ENCODE assay signal across 11 cellular contexts in the genomic region with DNA sequence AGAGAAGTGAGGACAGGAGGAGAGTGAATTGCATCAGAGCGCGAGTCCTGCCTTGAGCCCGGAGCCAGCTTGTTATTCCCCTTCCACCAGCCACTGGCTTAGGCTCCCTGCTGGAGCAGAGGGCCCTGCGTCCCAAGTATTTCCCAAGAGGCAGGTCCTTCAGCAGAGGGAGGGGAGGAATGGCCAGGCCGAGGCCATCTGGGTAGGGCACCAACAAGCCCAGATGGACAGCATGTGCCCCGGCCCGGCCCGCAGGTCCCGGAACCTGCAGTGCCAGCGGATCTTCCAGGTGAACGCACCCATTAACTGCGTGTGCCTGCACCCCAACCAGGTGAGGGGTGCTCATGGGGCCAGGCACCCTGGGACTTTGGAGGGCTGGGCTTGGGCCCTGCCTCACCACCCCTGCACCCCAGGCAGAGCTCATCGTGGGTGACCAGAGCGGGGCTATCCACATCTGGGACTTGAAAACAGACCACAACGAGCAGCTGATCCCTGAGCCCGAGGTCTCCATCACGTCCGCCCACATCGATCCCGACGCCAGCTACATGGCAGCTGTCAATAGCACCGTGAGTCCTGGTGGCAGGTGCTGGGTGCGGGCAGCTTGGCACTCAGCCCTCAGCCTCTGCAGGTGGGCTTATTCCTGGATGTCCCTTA. TPM values are rescaled to one million over a fixed set of nuclear protein-coding genes. Genes with fewer than 3 reads are reported as not detected.
DNase-seq lines count a peak whose midpoint lies in the region; ATAC-seq and TF ChIP-seq lines count a peak whose summit lies in the region.
"Had no signal": no experiment of that assay in that cellular context is flagged by ENCODE, and none has a peak within 500 bp of the region (broad histone marks: within the 10 kb centered on the region; RNA-seq: fewer than 3 reads in every experiment).

No MANE protein-coding gene starts in this region.

- peaks cover 73% of the 10 kb centered on the region for H3K36me3 Mint-ChIP-seq in Calu3 (ENCODE audit: insufficient read depth, unreplicated experiment)

- no peaks in the 10 kb centered on the region for H3K9me3 Mint-ChIP-seq in Calu3 (ENCODE audit: low read depth, unreplicated experiment)
- H3K9me3 Mint-ChIP-seq: memory B cell had no signal

- H3K27ac ChIP-seq in 22Rv1 (peak overlapping the region; percentile 85), RWPE1 (peak overlapping the region; percentile 93)
- H3K27ac ChIP-seq: SJSA1 had no signal

- intact Hi-C loops in Calu3 (cut with micrococcal nuclease; ENCODE audit: unreplicated experiment): no loop called here

- H3K27me3 Mint-ChIP-seq in Calu3 (ENCODE audit: unreplicated experiment): peaks cover 8% of the 10 kb centered on the region
- H3K27me3 Mint-ChIP-seq: memory B cell had no signal

- no TSS peak for BruUV-seq in Calu3 (replicated peaks; lab: Mats Ljungman, UMichigan)

- ATAC-seq in HG03571 (IDR thresholded peaks at IDR 0.05; ENCODE audit: unreplicated experiment) (no peak), HG03442 (IDR thresholded peaks at IDR 0.05; ENCODE audit: unreplicated experiment) (no peak)

- TF ChIP-seq CTCF in 22Rv1 (IDR thresholded peaks at IDR 0.05) (no peak), Calu3 (IDR thresholded peaks at IDR 0.05; ENCODE audit: unreplicated experiment) (no peak), RWPE1 (conservative IDR thresholded peaks at IDR 0.05; ENCODE audit: low read depth) (no peak), fibroblast of the aortic adventitia (IDR thresholded peaks at IDR 0.05; ENCODE audit: insufficient read depth, low read length) (no peak)

- peak overlapping the region; percentile 80 for H3K4me3 Mint-ChIP-seq in Calu3 (ENCODE audit: low read depth, unreplicated experiment)

- peaks cover 33% of the 10 kb centered on the region for H3K4me1 Mint-ChIP-seq in Calu3 (ENCODE audit: low read depth, unreplicated experiment)

- H3K4me3 ChIP-seq in fibroblast of the aortic adventitia (ENCODE audit: low read depth, low read length): peak overlapping the region; percentile 93

- CTCF ChIA-PET in Calu3 (lab: Charles Lee) (no interaction called here), RWPE1 (lab: Yijun Ruan, JAX) (interaction anchor here (0.5 to 1.4 kb wide), 4 partner anchors 12 to 203 kb away, joined by 3 to 5 read pairs (median 4); no protein-coding TSS in a partner anchor)

- POLR2A ChIA-PET in RWPE1 (lab: Yijun Ruan, JAX; ENCODE audit: low non-redundant PET): no interaction called here

- H3K27ac Mint-ChIP-seq in Calu3 (ENCODE audit: unreplicated experiment): no peak overlapping the region

- DNase-seq in Calu3 (no peak), RWPE1 (ENCODE audit: low spot score) (no peak), fibroblast of the aortic adventitia (ENCODE audit: low read depth) (no peak), LoVo (ENCODE audit: low spot score) (no peak), NCI-H146 treated with DMSO at 0.1 percent for 48 hours (lab: John Stamatoyannopoulos, UW; ENCODE audit: unreplicated experiment) (no peak)
- DNase-seq: NCI-H146 had no signal

RNA-seq across cellular contexts. Expression of a gene that starts 1.7 kb away (rescaled TPM):
- total RNA-seq in Calu3 (2022) (58.0 and 59.7 TPM in 2 replicates), fibroblast of the aortic adventitia (ENCODE audit: low replicate concordance) (27.4 and 30.8 TPM in 2 replicates)

RNA-seq across cellular contexts. Expression of a gene that starts 3.8 kb away (rescaled TPM):
- total RNA-seq in Calu3 (2022): 15.8 and 17.3 TPM in 2 replicates
- total RNA-seq in fibroblast of the aortic adventitia (ENCODE audit: low replicate concordance): 0.57 and 2.4 TPM in 2 replicates

RNA-seq across cellular contexts. Expression of a gene that starts 7.7 kb away (rescaled TPM):
- total RNA-seq in Calu3 (2022) (45.0 and 49.6 TPM in 2 replicates), fibroblast of the aortic adventitia (ENCODE audit: low replicate concordance) (7.6 and 11.3 TPM in 2 replicates)

RNA-seq across cellular contexts. Expression of a gene that starts 10.5 kb away (rescaled TPM):
- total RNA-seq in Calu3 (2022) (1.4 and 2.6 TPM in 2 replicates), fibroblast of the aortic adventitia (ENCODE audit: low replicate concordance) (0.18 TPM in 1 of 2 replicates, not detected in the other)
- total RNA-seq: SJSA1 had no signal

RNA-seq across cellular contexts. Expression of a gene that starts 16.5 kb away (rescaled TPM):
- 35.4 and 36.5 TPM in 2 replicates for total RNA-seq in Calu3 (2022)
- 18.7 and 41.7 TPM in 2 replicates for total RNA-seq in fibroblast of the aortic adventitia (ENCODE audit: low replicate concordance)
